In genomic region chr11:64060861-64061444, GRCh38 we compare ENCODE assay signal across 8 cellular contexts. TPM values are rescaled to one million over a fixed set of nuclear protein-coding genes. Genes with fewer than 3 reads are reported as not detected.
DNase-seq lines count a peak whose midpoint lies in the region; TF ChIP-seq lines count a peak whose summit lies in the region.

No MANE protein-coding gene starts in this region.

- DNase-seq in A673 (ENCODE audit: low spot score) (peak; percentile 65), GM20000 (ENCODE audit: low spot score) (peak; percentile 89), anterior cingulate cortex (lab: John Stamatoyannopoulos, UW) (peak in 40 of 58 donors; percentile 12 to 73 (median 40)), OCI-M1 (lab: John Stamatoyannopoulos, UW) (no peak), foreskin melanocyte (no peak)
- peak; percentile 71 for DNase-seq in stimulated activated CD4-positive, alpha-beta T cell treated with anti-CD3 and anti-CD28 coated beads, Interleukin-15, amount 100 ng/mL, for 24 hours

- H3K79me2 ChIP-seq in SU-DHL-6 (ENCODE audit: insufficient read depth, low read length) = no peaks in the 10 kb centered on the region

- no peak overlapping the region for H2AFZ ChIP-seq in SU-DHL-6 (ENCODE audit: low read depth, low read length, severe bottlenecking)

- H3K4me1 ChIP-seq in A673 (ENCODE audit: insufficient read depth, low read length, poor library complexity, severe bottlenecking) = peaks cover 21% of the 10 kb centered on the region
- H3K4me1 ChIP-seq in iPS-20b (ENCODE audit: insufficient read depth, low read length) = no peaks in the 10 kb centered on the region; the same call in 1 of the 2 replicates

- intact Hi-C loops in A673 (cut with micrococcal nuclease; ENCODE audit: unreplicated experiment) = no loop called here

- BruUV-seq in A673 (replicated peaks; lab: Mats Ljungman, UMichigan) = no TSS peak

- H3K9ac ChIP-seq in SU-DHL-6 (ENCODE audit: low read length) = peak overlapping the region; percentile 27; the same call in 1 of the 2 replicates
- H3K9ac ChIP-seq in iPS-20b (ENCODE audit: low read depth, low read length) = peak overlapping the region; percentile 42; the same call in 1 of the 2 replicates

- no peaks in the 10 kb centered on the region for H3K9me2 ChIP-seq in SU-DHL-6 (replicated peaks; ENCODE audit: insufficient read depth, low read length)

- TF ChIP-seq CTCF in A673 (conservative IDR thresholded peaks at IDR 0.05; ENCODE audit: low read depth, low read length) (no peak), GM20000 (IDR thresholded peaks at IDR 0.05; ENCODE audit: extremely low read depth, missing control alignments) (no peak), SU-DHL-6 (IDR thresholded peaks at IDR 0.05; ENCODE audit: insufficient read depth, low read length, poor library complexity, severe bottlenecking) (no peak)

- POLR2A ChIA-PET in A673 (lab: Charles Lee; ENCODE audit: low non-redundant PET) = no interaction called here

- H3K9me3 ChIP-seq in A673 (ENCODE audit: low read depth, low read length, poor library complexity, severe bottlenecking) (no peaks in the 10 kb centered on the region), SU-DHL-6 (ENCODE audit: insufficient read depth, low read length) (no peaks in the 10 kb centered on the region), iPS-20b (ENCODE audit: insufficient read depth, low read depth, low read length) (no peaks in the 10 kb centered on the region)

- H3K4me2 ChIP-seq in SU-DHL-6 (ENCODE audit: low read depth, low read length, poor library complexity, severe bottlenecking) = peak overlapping the region; percentile 57

- H3K27ac ChIP-seq in A673 (ENCODE audit: low read depth, low read length, poor library complexity, severe bottlenecking) = no peak overlapping the region
- H3K27ac ChIP-seq in SU-DHL-6 (ENCODE audit: low read depth, low read length) = no peak overlapping the region
- no peak overlapping the region for H3K27ac ChIP-seq in iPS-20b (ENCODE audit: low read length)

- H3K4me3 ChIP-seq in A673 (ENCODE audit: low read depth, low read length, poor library complexity, severe bottlenecking) (peak overlapping the region; percentile 46), SU-DHL-6 (ENCODE audit: insufficient read depth, low read length, poor library complexity, severe bottlenecking) (peak overlapping the region; percentile 27), iPS-20b (ENCODE audit: low read length) (peak overlapping the region; percentile 72)

- H3F3A ChIP-seq in SU-DHL-6 (ENCODE audit: insufficient read depth) = no peaks in the 10 kb centered on the region

- H3K27me3 ChIP-seq in A673 (replicated peaks; ENCODE audit: insufficient read depth, low read depth, low read length, poor library complexity) = no peaks in the 10 kb centered on the region
- H3K27me3 ChIP-seq in SU-DHL-6 (ENCODE audit: low read length) = no peaks in the 10 kb centered on the region
- peaks cover 98% of the 10 kb centered on the region for H3K27me3 ChIP-seq in iPS-20b (ENCODE audit: insufficient read depth, low read length)

- CTCF ChIA-PET in A673 (lab: Charles Lee) = interaction anchor here (0.6 to 0.7 kb wide), 3 partner anchors 25 to 316 kb away, joined by 3 to 10 read pairs (median 3); no protein-coding TSS in a partner anchor

- 0 out of 2 replicates have a peak, but pooled peaks cover 4% of the 10 kb centered on the region for H4K20me1 ChIP-seq in SU-DHL-6 (ENCODE audit: low read depth, low read length)

- H3K36me3 ChIP-seq in A673 (ENCODE audit: insufficient read depth, low read length, poor library complexity, severe bottlenecking) = no peaks in the 10 kb centered on the region
- H3K36me3 ChIP-seq in SU-DHL-6 (ENCODE audit: low read length) = no peaks in the 10 kb centered on the region
- no peaks in the 10 kb centered on the region for H3K36me3 ChIP-seq in iPS-20b (ENCODE audit: insufficient read depth, low read depth, low read length)

RNA-seq across cellular contexts. Expression of gene FLRT1, which starts 25.2 kb away (rescaled TPM):
- 0.45 and 1.9 TPM in 2 replicates for total RNA-seq in A673 (2021)

Comparison
In these comparisons a context has a peak if more than half of its experiments do, and no peak if none do; other contexts are left out.
1. DNase-seq: peak in A673 (single experiment), GM20000 (single experiment), anterior cingulate cortex (40 of 58) and stimulated activated CD4-positive, alpha-beta T cell treated with anti-CD3 and anti-CD28 coated beads, Interleukin-15, amount 100 ng/mL, for 24 hours (single experiment); none in OCI-M1 (single experiment) and foreskin melanocyte (single experiment).
2. Peak in every context shown above with its lines, with median percentiles within 50 percentile points of each other: H3K4me3 ChIP-seq.